Comparison of ENCODE assay signal across 1 cellular context in genomic region chr17:10036511-10037061, GRCh38.
TF ChIP-seq lines count a peak whose summit lies in the region.

No MANE protein-coding gene starts in this region.

TF ChIP-seq in GM23338, 12 proteins besides CTCF, POLR2A, EP300 and RAD21 (continued from another document):
- no peak for TF ChIP-seq ZNF462 (CRISPR knock-in tag; IDR thresholded peaks at IDR 0.05)
- TF ChIP-seq ZNF114 (CRISPR knock-in tag; IDR thresholded peaks at IDR 0.05), result no peak
- no peak for TF ChIP-seq CREB1 (CRISPR knock-in tag; IDR thresholded peaks at IDR 0.05; ENCODE audit: low read depth)
